Comparison of ENCODE assay signal across 9 cellular contexts in genomic region chr15:65085990-65086679, GRCh38. TPM values are rescaled to one million over a fixed set of nuclear protein-coding genes. Genes with fewer than 3 reads are reported as not detected.
DNase-seq lines count a peak whose midpoint lies in the region; ATAC-seq, FAIRE-seq and TF ChIP-seq lines count a peak whose summit lies in the region.
"Had no signal": no experiment of that assay in that cellular context is flagged by ENCODE, and none has a peak within 500 bp of the region (broad histone marks: within the 10 kb centered on the region; RNA-seq: fewer than 3 reads in every experiment).

No MANE protein-coding gene starts in this region.

- H3K9me3 ChIP-seq in K562 (replicated peaks; ENCODE audit: control insufficient read depth, insufficient read depth, low read depth, low read length) = no peaks in the 10 kb centered on the region

- no peaks in the 10 kb centered on the region for H3K36me3 Mint-ChIP-seq in nephron (ENCODE audit: low read depth)

- no peaks in the 10 kb centered on the region for H3K9me3 Mint-ChIP-seq in nephron

- no peak overlapping the region for H3K4me3 ChIP-seq in K562

- no peak overlapping the region for H3K9ac ChIP-seq in K562 (ENCODE audit: insufficient read depth in 1 of 2, low read depth in 2 of 2, low read length in 2 of 2)
- H3K9ac ChIP-seq: KMS-11 had no signal

- H3K27ac ChIP-seq in K562 (ENCODE audit: extremely low read depth, low read depth, low read length) = no peak overlapping the region
- H3K27ac ChIP-seq: KMS-11 had no signal

- no peaks in the 10 kb centered on the region for H3K79me2 ChIP-seq in K562 (ENCODE audit: control insufficient read depth, insufficient read depth, low read length)

- POLR2A ChIA-PET in HEK293T (lab: Yijun Ruan, JAX) (no interaction called here), K562 (lab: Yijun Ruan, JAX) (interaction anchor here (0.6 to 0.7 kb wide), 2 partner anchors 9 to 85 kb away, joined by 3 to 4 read pairs; no protein-coding TSS in a partner anchor)

- 25% methylated on average over 5 of the region's 6 CpGs for WGBS in K562 (ENCODE audit: insufficient coverage, low coverage, missing lambda C conversion rate)

- peaks cover 8% of the 10 kb centered on the region for H4K20me1 ChIP-seq in K562 (replicated peaks; ENCODE audit: control insufficient read depth, insufficient read depth, low read length)

- H3K4me1 Mint-ChIP-seq in nephron = peaks cover 75% of the 10 kb centered on the region

- H3K27me3 Mint-ChIP-seq in nephron (ENCODE audit: low read depth) = peaks cover 7% of the 10 kb centered on the region

- TF ChIP-seq CTCF in K562 (IDR thresholded peaks at IDR 0.05 in 2 of 3, conservative IDR thresholded peaks at IDR 0.05 in 1 of 3; ENCODE audit: insufficient read depth in 2 of 3, low read depth in 1 of 3, low read length in 3 of 3) (peak; percentile 66 to 73 (median 73)), nephron (IDR thresholded peaks at IDR 0.05; ENCODE audit: unreplicated experiment in 3 of 3) (peak; percentile 32 to 52 (median 38))

- intact Hi-C loops in K562 (cut with micrococcal nuclease) = loop anchor here (1.0 to 5.0 kb wide), 2 partner anchors 32 to 54 kb away; no protein-coding TSS in a partner anchor

- TF ChIP-seq EP300 in K562 (IDR thresholded peaks at IDR 0.05; ENCODE audit: low read length) = no peak

- H2AFZ ChIP-seq in K562 (ENCODE audit: low read depth, low read length) = no peak overlapping the region

- no peaks in the 10 kb centered on the region for H3K36me3 ChIP-seq in K562 (ENCODE audit: control insufficient read depth, insufficient read depth, low read length)

- TF ChIP-seq RAD21 in K562 (CRISPR knock-in tag; conservative IDR thresholded peaks at IDR 0.05 in 1 of 2, IDR thresholded peaks at IDR 0.05 in 1 of 2) = peak in 1 of 2 experiments; percentile 53; a peak in 2 of 4 replicates

- H3K4me1 ChIP-seq in K562 (replicated peaks in 1 of 2; ENCODE audit: control insufficient read depth in 2 of 2, insufficient read depth in 2 of 2, low read length in 2 of 2) = peaks cover 0 to 4% of the 10 kb centered on the region in 2 experiments; a peak in 1 of 5 replicates

- no peak overlapping the region for H3K4me2 ChIP-seq in K562 (ENCODE audit: insufficient read depth, low read length)
- H3K4me2 ChIP-seq: KMS-11 had no signal

- H3K4me3 Mint-ChIP-seq in nephron = no peak overlapping the region

- CTCF ChIA-PET in HEK293T (lab: Yijun Ruan, JAX) = interaction anchor here (0.6 to 1.8 kb wide), 5 partner anchors 31 to 358 kb away, joined by 3 to 12 read pairs (median 4); no protein-coding TSS in a partner anchor
- CTCF ChIA-PET in K562 (lab: Yijun Ruan, JAX; ENCODE audit: low intra/inter-chr PET ratio) = interaction anchor here (0.6 to 3.3 kb wide), 3 partner anchors 32 to 355 kb away, joined by 3 to 17 read pairs (median 4); no protein-coding TSS in a partner anchor

- TF ChIP-seq POLR2A in K562 (conservative IDR thresholded peaks at IDR 0.05) = no peak

- peak; percentile 93 for FAIRE-seq in K562 (lab: Jason Lieb, UNC)

- in situ Hi-C loops in Caki2 (cut with HindIII; ENCODE audit: low pct_unique_long_range_greater_than_20kb, low sequenced_read_pairs) = no loop called here
- in situ Hi-C loops in K562 (cut with MboI) = no loop called here

- peak; percentile 30 for DNase-seq in Caki2 (ENCODE audit: low read depth)
- DNase-seq in HEK293T (ENCODE audit: extremely low spot score) = peak; percentile 26
- DNase-seq in K562 (ENCODE audit: extremely low read depth in 1 of 4, low spot score in 3 of 4) = peak; percentile 54 to 64 (median 58)
- no peak for DNase-seq in ureter (ENCODE audit: low spot score)
- no peak for DNase-seq in epidermal melanocyte (ENCODE audit: insufficient read length, low spot score)

- BruUV-seq in K562 (replicated peaks; lab: Mats Ljungman, UMichigan) = no TSS peak

- no peaks in the 10 kb centered on the region for H3K9me1 ChIP-seq in K562 (ENCODE audit: control insufficient read depth, insufficient read depth, low read length)

- H3K27me3 ChIP-seq in K562 (ENCODE audit: control insufficient read depth in 2 of 2, insufficient read depth in 2 of 2, low read length in 2 of 2) = peaks cover 28 to 52% of the 10 kb centered on the region in 2 experiments

- ATAC-seq in K562 (peak; percentile 91), GM18519 (IDR thresholded peaks at IDR 0.05; ENCODE audit: low FRiP score, unreplicated experiment) (no peak), GM21515 (IDR thresholded peaks at IDR 0.05; ENCODE audit: unreplicated experiment) (no peak)

- H3K27ac Mint-ChIP-seq in nephron = peak overlapping the region; percentile 25 to 96 (median 48)

RNA-seq across cellular contexts. Expression of gene KBTBD13, which starts 9.6 kb away (rescaled TPM):
- total RNA-seq in Caki2 (2014; rRNA removed; shearing (Covaris generic); ENCODE audit: low replicate concordance) = not detected in 2 replicates
- total RNA-seq in K562 (2011; cell fraction: chromatin; rRNA removed; ENCODE audit: low replicate concordance) = 0.16 TPM in 1 of 2 replicates, not detected in the other
- total RNA-seq in K562 (2011; cell fraction: nucleolus; rRNA removed) = 0.13 and 0.17 TPM in 2 replicates
- 0.15 TPM in 1 of 2 replicates, not detected in the other for total RNA-seq in K562 (2011; cell fraction: nucleoplasm; rRNA removed)
- 0.09 TPM in 1 of 2 replicates, not detected in the other for total RNA-seq in K562 (2014; rRNA removed)
- 0.06 and 0.07 TPM in 2 replicates for total RNA-seq in K562 (2014; rRNA removed; fragmentation: Illumina TruSeq; extraction: Trizol)
- total RNA-seq in K562 (2015; rRNA removed; fragmentation: Illumina TruSeq; extraction: Trizol) = not detected in 2 replicates
- 0.11 and 0.13 TPM in 2 replicates for total RNA-seq in K562 (2021)
- not detected in 2 replicates for polyA plus RNA-seq in K562 (2011; rRNA removed)
- polyA plus RNA-seq in K562 (2011; cell fraction: cytosol; rRNA removed) = 0.03 and 0.04 TPM in 2 replicates
- polyA plus RNA-seq in K562 (2011; cell fraction: nucleus; rRNA removed) = 0.04 TPM in 1 of 2 replicates, not detected in the other
- 0.06 and 0.09 TPM in 2 replicates for polyA plus RNA-seq in K562 (2012)
- polyA plus RNA-seq in K562 (2014; fragmentation: Illumina TruSeq; extraction: Trizol) = 0.04 and 0.10 TPM in 2 replicates
- under 1 TPM in 1 of 2 experiments, not detected in 1; 0.07 TPM for polyA plus RNA-seq in K562 (2014; fragmentation: Nextera tagmentation; extraction: Ambion mirVana)
- 0.12 and 0.22 TPM in 2 replicates for polyA plus RNA-seq in K562 (2014; rRNA removed)
- 0.07 TPM in 1 of 2 replicates, not detected in the other for polyA minus RNA-seq in K562 (2011; rRNA and poly(A)+ RNA removed)
- polyA minus RNA-seq in K562 (2011; cell fraction: cytosol; rRNA and poly(A)+ RNA removed) = not detected in 2 replicates
- polyA minus RNA-seq in K562 (2011; cell fraction: nucleus; rRNA and poly(A)+ RNA removed) = 0.13 TPM in 1 of 2 replicates, not detected in the other
- 0.18 TPM for total RNA-seq in ureter

RNA-seq across cellular contexts. Expression of gene RASL12, which starts 18.3 kb away (rescaled TPM):
- not detected in 2 replicates for total RNA-seq in Caki2 (2014; rRNA removed; shearing (Covaris generic); ENCODE audit: low replicate concordance)
- total RNA-seq in K562 (2011; cell fraction: chromatin; rRNA removed; ENCODE audit: low replicate concordance) = not detected in 2 replicates
- not detected in 2 replicates for total RNA-seq in K562 (2011; cell fraction: nucleolus; rRNA removed)
- not detected in 2 replicates for total RNA-seq in K562 (2011; cell fraction: nucleoplasm; rRNA removed)
- not detected in 2 replicates for total RNA-seq in K562 (2014; rRNA removed)
- not detected in 2 replicates for total RNA-seq in K562 (2014; rRNA removed; fragmentation: Illumina TruSeq; extraction: Trizol)
- not detected in 2 replicates for total RNA-seq in K562 (2015; rRNA removed; fragmentation: Illumina TruSeq; extraction: Trizol)
- not detected in 2 replicates for total RNA-seq in K562 (2021)
- not detected in 2 replicates for polyA plus RNA-seq in K562 (2011; rRNA removed)
- polyA plus RNA-seq in K562 (2011; cell fraction: cytosol; rRNA removed) = not detected in 2 replicates
- polyA plus RNA-seq in K562 (2011; cell fraction: nucleus; rRNA removed) = 0.06 TPM in 1 of 2 replicates, not detected in the other
- polyA plus RNA-seq in K562 (2012) = not detected in 2 replicates
- not detected in 2 replicates for polyA plus RNA-seq in K562 (2014; fragmentation: Illumina TruSeq; extraction: Trizol)
- not detected for polyA plus RNA-seq in K562 (2014; fragmentation: Nextera tagmentation; extraction: Ambion mirVana)
- polyA plus RNA-seq in K562 (2014; rRNA removed) = not detected in 2 replicates
- polyA minus RNA-seq in K562 (2011; rRNA and poly(A)+ RNA removed) = 0.06 TPM in 1 of 2 replicates, not detected in the other
- polyA minus RNA-seq in K562 (2011; cell fraction: cytosol; rRNA and poly(A)+ RNA removed) = not detected in 2 replicates
- not detected in 2 replicates for polyA minus RNA-seq in K562 (2011; cell fraction: nucleus; rRNA and poly(A)+ RNA removed)
- total RNA-seq in ureter = 32.8 TPM

RNA-seq across cellular contexts. Expression of gene UBAP1L, which starts 28.9 kb away (rescaled TPM):
- total RNA-seq in Caki2 (2014; rRNA removed; shearing (Covaris generic); ENCODE audit: low replicate concordance) = not detected in 2 replicates
- total RNA-seq in K562 (2011; cell fraction: chromatin; rRNA removed; ENCODE audit: low replicate concordance) = 6.4 and 11.8 TPM in 2 replicates
- total RNA-seq in K562 (2011; cell fraction: nucleolus; rRNA removed) = 5.0 and 5.8 TPM in 2 replicates
- total RNA-seq in K562 (2011; cell fraction: nucleoplasm; rRNA removed) = 6.7 and 9.3 TPM in 2 replicates
- total RNA-seq in K562 (2014; rRNA removed) = 0.41 and 0.49 TPM in 2 replicates
- 0.33 and 0.41 TPM in 2 replicates for total RNA-seq in K562 (2014; rRNA removed; fragmentation: Illumina TruSeq; extraction: Trizol)
- total RNA-seq in K562 (2015; rRNA removed; fragmentation: Illumina TruSeq; extraction: Trizol) = 0.58 and 0.68 TPM in 2 replicates
- 0.71 and 1.0 TPM in 2 replicates for total RNA-seq in K562 (2021)
- polyA plus RNA-seq in K562 (2011; rRNA removed) = 0.25 and 0.51 TPM in 2 replicates
- polyA plus RNA-seq in K562 (2011; cell fraction: cytosol; rRNA removed) = 0.10 and 0.24 TPM in 2 replicates
- polyA plus RNA-seq in K562 (2011; cell fraction: nucleus; rRNA removed) = 1.9 and 2.7 TPM in 2 replicates
- 0.43 and 0.72 TPM in 2 replicates for polyA plus RNA-seq in K562 (2012)
- 0.16 and 0.21 TPM in 2 replicates for polyA plus RNA-seq in K562 (2014; fragmentation: Illumina TruSeq; extraction: Trizol)
- not detected for polyA plus RNA-seq in K562 (2014; fragmentation: Nextera tagmentation; extraction: Ambion mirVana)
- polyA plus RNA-seq in K562 (2014; rRNA removed) = 0.44 and 0.70 TPM in 2 replicates
- polyA minus RNA-seq in K562 (2011; rRNA and poly(A)+ RNA removed) = 0.77 and 1.4 TPM in 2 replicates
- polyA minus RNA-seq in K562 (2011; cell fraction: cytosol; rRNA and poly(A)+ RNA removed) = 0.27 TPM in 1 of 2 replicates, not detected in the other
- 1.5 and 2.4 TPM in 2 replicates for polyA minus RNA-seq in K562 (2011; cell fraction: nucleus; rRNA and poly(A)+ RNA removed)
- 9.4 TPM for total RNA-seq in ureter

RNA-seq across cellular contexts. Expression of gene SLC51B, which starts 40.9 kb away (rescaled TPM):
- not detected in 2 replicates for total RNA-seq in Caki2 (2014; rRNA removed; shearing (Covaris generic); ENCODE audit: low replicate concordance)
- not detected in 2 replicates for total RNA-seq in K562 (2011; cell fraction: chromatin; rRNA removed; ENCODE audit: low replicate concordance)
- total RNA-seq in K562 (2011; cell fraction: nucleolus; rRNA removed) = not detected in 2 replicates
- total RNA-seq in K562 (2011; cell fraction: nucleoplasm; rRNA removed) = not detected in 2 replicates
- not detected in 2 replicates for total RNA-seq in K562 (2014; rRNA removed)
- total RNA-seq in K562 (2014; rRNA removed; fragmentation: Illumina TruSeq; extraction: Trizol) = not detected in 2 replicates
- not detected in 2 replicates for total RNA-seq in K562 (2015; rRNA removed; fragmentation: Illumina TruSeq; extraction: Trizol)
- not detected in 2 replicates for total RNA-seq in K562 (2021)
- not detected in 2 replicates for polyA plus RNA-seq in K562 (2011; rRNA removed)
- not detected in 2 replicates for polyA plus RNA-seq in K562 (2011; cell fraction: cytosol; rRNA removed)
- polyA plus RNA-seq in K562 (2011; cell fraction: nucleus; rRNA removed) = not detected in 2 replicates
- not detected in 2 replicates for polyA plus RNA-seq in K562 (2012)
- polyA plus RNA-seq in K562 (2014; fragmentation: Illumina TruSeq; extraction: Trizol) = not detected in 2 replicates
- polyA plus RNA-seq in K562 (2014; fragmentation: Nextera tagmentation; extraction: Ambion mirVana) = not detected
- not detected in 2 replicates for polyA plus RNA-seq in K562 (2014; rRNA removed)
- not detected in 2 replicates for polyA minus RNA-seq in K562 (2011; rRNA and poly(A)+ RNA removed)
- polyA minus RNA-seq in K562 (2011; cell fraction: cytosol; rRNA and poly(A)+ RNA removed) = not detected in 2 replicates
- polyA minus RNA-seq in K562 (2011; cell fraction: nucleus; rRNA and poly(A)+ RNA removed) = not detected in 2 replicates
- total RNA-seq in ureter = not detected

RNA-seq across cellular contexts. Expression of gene PDCD7, which starts 47.5 kb away (rescaled TPM):
- total RNA-seq in Caki2 (2014; rRNA removed; shearing (Covaris generic); ENCODE audit: low replicate concordance) = 28.6 and 30.4 TPM in 2 replicates
- total RNA-seq in K562 (2011; cell fraction: chromatin; rRNA removed; ENCODE audit: low replicate concordance) = 23.6 and 32.7 TPM in 2 replicates
- 18.0 TPM in 2 replicates for total RNA-seq in K562 (2011; cell fraction: nucleolus; rRNA removed)
- total RNA-seq in K562 (2011; cell fraction: nucleoplasm; rRNA removed) = 23.0 and 29.0 TPM in 2 replicates
- total RNA-seq in K562 (2014; rRNA removed) = 16.4 and 18.9 TPM in 2 replicates
- total RNA-seq in K562 (2014; rRNA removed; fragmentation: Illumina TruSeq; extraction: Trizol) = 15.8 and 17.1 TPM in 2 replicates
- 15.7 and 18.8 TPM in 2 replicates for total RNA-seq in K562 (2015; rRNA removed; fragmentation: Illumina TruSeq; extraction: Trizol)
- 22.8 and 24.4 TPM in 2 replicates for total RNA-seq in K562 (2021)
- polyA plus RNA-seq in K562 (2011; rRNA removed) = 20.1 and 21.9 TPM in 2 replicates
- 13.4 and 15.0 TPM in 2 replicates for polyA plus RNA-seq in K562 (2011; cell fraction: cytosol; rRNA removed)
- 11.2 and 14.6 TPM in 2 replicates for polyA plus RNA-seq in K562 (2011; cell fraction: nucleus; rRNA removed)
- polyA plus RNA-seq in K562 (2012) = 18.3 and 20.3 TPM in 2 replicates
- polyA plus RNA-seq in K562 (2014; fragmentation: Illumina TruSeq; extraction: Trizol) = 26.5 and 30.2 TPM in 2 replicates
- 10 to 100 TPM; 11.8 to 12.1 TPM for polyA plus RNA-seq in K562 (2014; fragmentation: Nextera tagmentation; extraction: Ambion mirVana)
- polyA plus RNA-seq in K562 (2014; rRNA removed) = 19.1 and 22.9 TPM in 2 replicates
- 13.9 and 14.7 TPM in 2 replicates for polyA minus RNA-seq in K562 (2011; rRNA and poly(A)+ RNA removed)
- 12.7 and 15.0 TPM in 2 replicates for polyA minus RNA-seq in K562 (2011; cell fraction: cytosol; rRNA and poly(A)+ RNA removed)
- polyA minus RNA-seq in K562 (2011; cell fraction: nucleus; rRNA and poly(A)+ RNA removed) = 5.9 and 8.6 TPM in 2 replicates
- total RNA-seq in ureter = 25.9 TPM

Comparison
In these comparisons a context has a peak if more than half of its experiments do, and no peak if none do; other contexts are left out.
1. DNase-seq: peak in Caki2 (single experiment), HEK293T (single experiment) and K562 (4 of 4); none in ureter (single experiment) and epidermal melanocyte (single experiment).
2. RNA of gene RASL12, which starts 18.3 kb away (total RNA-seq): 32.8 TPM in ureter (single experiment); not detected in Caki2 and not detected in K562; every median in the first group is over 10 times any median in the second.